Comparison of ENCODE assay signal across 20 cellular contexts in genomic region chr11:25766332-25767015, GRCh38.
DNase-seq lines count a peak whose midpoint lies in the region; TF ChIP-seq lines count a peak whose summit lies in the region.
"Had no signal": no experiment of that assay in that cellular context is flagged by ENCODE, and none has a peak within 500 bp of the region (broad histone marks: within the 10 kb centered on the region; RNA-seq: fewer than 3 reads in every experiment).

No MANE protein-coding gene starts in this region.

- no peaks in the 10 kb centered on the region for H3K4me1 ChIP-seq in MM.1S (ENCODE audit: low read length)

- H3K27me3 Mint-ChIP-seq in activated naive CD4-positive, alpha-beta T cell treated with anti-CD3 and anti-CD28 coated beads, Interleukin-2, amount 10 ng/mL, durations not matched to agents 7 days and 5 days, result no peaks in the 10 kb centered on the region
- no peaks in the 10 kb centered on the region for H3K27me3 Mint-ChIP-seq in activated T-helper 2 cell treated with anti-CD3 and anti-CD28 coated beads, Interferon-gamma antibody, Interleukin-2, Interleukin-4, amounts not matched to agents 10 μg/mL and 5 μg/mL and 100 μg/mL, durations not matched to agents 14 hours and 24 hours and 36 hours (ENCODE audit: low read depth)
- H3K27me3 Mint-ChIP-seq: CD4-positive, CD25-positive, alpha-beta regulatory T cell; T-cell had no signal

- no peaks in the 10 kb centered on the region for H3K79me2 ChIP-seq in MM.1S (ENCODE audit: low read length)

- no peaks in the 10 kb centered on the region for H4K20me1 ChIP-seq in MM.1S (ENCODE audit: insufficient read depth, low read length)

- no peak overlapping the region for H3K4me3 ChIP-seq in MM.1S (ENCODE audit: low read length)
- H3K4me3 ChIP-seq in astrocyte of the spinal cord (ENCODE audit: low read depth, low read length), result no peak overlapping the region

- H3K9me2 ChIP-seq in MM.1S (replicated peaks; ENCODE audit: insufficient read depth, low read length), result no peaks in the 10 kb centered on the region

- peaks cover 1% of the 10 kb centered on the region for H3K9me3 Mint-ChIP-seq in activated naive CD4-positive, alpha-beta T cell treated with anti-CD3 and anti-CD28 coated beads, Interleukin-2, amount 10 ng/mL, durations not matched to agents 7 days and 5 days
- H3K9me3 Mint-ChIP-seq in activated T-helper 2 cell treated with anti-CD3 and anti-CD28 coated beads, Interferon-gamma antibody, Interleukin-2, Interleukin-4, amounts not matched to agents 10 μg/mL and 5 μg/mL and 100 μg/mL, durations not matched to agents 14 hours and 24 hours and 36 hours, result peaks cover 32% of the 10 kb centered on the region

- no peaks in the 10 kb centered on the region for H3K4me1 Mint-ChIP-seq in activated naive CD4-positive, alpha-beta T cell treated with anti-CD3 and anti-CD28 coated beads, Interleukin-2, amount 10 ng/mL, durations not matched to agents 7 days and 5 days
- no peaks in the 10 kb centered on the region for H3K4me1 Mint-ChIP-seq in activated T-helper 2 cell treated with anti-CD3 and anti-CD28 coated beads, Interferon-gamma antibody, Interleukin-2, Interleukin-4, amounts not matched to agents 10 μg/mL and 5 μg/mL and 100 μg/mL, durations not matched to agents 14 hours and 24 hours and 36 hours (ENCODE audit: low read depth)
- H3K4me1 Mint-ChIP-seq: CD4-positive, CD25-positive, alpha-beta regulatory T cell; T-cell had no signal

- no peak overlapping the region for H2AFZ ChIP-seq in MM.1S (ENCODE audit: low read length)

- H3K27ac ChIP-seq in MM.1S (ENCODE audit: low read length), result no peak overlapping the region
- H3K27ac ChIP-seq: HL-60, RWPE1 had no signal

- TF ChIP-seq CTCF in MM.1S (IDR thresholded peaks at IDR 0.05; ENCODE audit: low read length) (no peak), astrocyte of the spinal cord (IDR thresholded peaks at IDR 0.05; ENCODE audit: low read depth, low read length) (no peak)

- CTCF ChIA-PET in activated naive CD4-positive, alpha-beta T cell treated with anti-CD3 and anti-CD28 coated beads, Interleukin-2, amount 10 ng/mL, durations not matched to agents 7 days and 5 days (lab: Charles Lee), result no interaction called here

- intact Hi-C loops in activated T-helper 2 cell treated with anti-CD3 and anti-CD28 coated beads, Interferon-gamma antibody, Interleukin-2, Interleukin-4, amounts not matched to agents 10 μg/mL and 5 μg/mL and 100 μg/mL, durations not matched to agents 14 hours and 24 hours and 36 hours (cut with micrococcal nuclease), result no loop called here

- no peak overlapping the region for H3K4me2 ChIP-seq in MM.1S (ENCODE audit: low read depth, low read length)

- DNase-seq in HCEC 1CT, result peak; percentile 52
- peak; percentile 25 for DNase-seq in MM.1S
- DNase-seq in astrocyte of the spinal cord (ENCODE audit: low read depth, low spot score), result peak; percentile 3
- DNase-seq in kidney tubule cell (ENCODE audit: low spot score), result peak; percentile 18
- no peak for DNase-seq in activated naive CD4-positive, alpha-beta T cell treated with anti-CD3 and anti-CD28 coated beads, Interleukin-2, amount 10 ng/mL, durations not matched to agents 7 days and 5 days
- no peak for DNase-seq in cerebellar cortex (ENCODE audit: low spot score)
- no peak for DNase-seq in activated T-helper 2 cell treated with anti-CD3 and anti-CD28 coated beads, Interferon-gamma antibody, Interleukin-2, Interleukin-4, amounts not matched to agents 10 μg/mL and 5 μg/mL and 100 μg/mL, durations not matched to agents 14 hours and 24 hours and 36 hours (ENCODE audit: low spot score)
- DNase-seq in DMS 273 (lab: John Stamatoyannopoulos, UW; ENCODE audit: unreplicated experiment), result no peak
- DNase-seq: CD4-positive, CD25-positive, alpha-beta regulatory T cell; DMS 273 treated with DMSO at 0.1 percent for 48 hours; H7; HFFc6; IMR-90; NCI-H1417; NCI-H187 treated with DMSO at 0.1 percent for 48 hours; NCI-H69; SIG-M5; T-cell had no signal

- no peaks in the 10 kb centered on the region for H3F3A ChIP-seq in MM.1S (ENCODE audit: insufficient read depth, low read length)

- H3K27me3 ChIP-seq in MM.1S (replicated peaks; ENCODE audit: insufficient read depth, low read length), result no peaks in the 10 kb centered on the region

- no peak overlapping the region for H3K4me3 Mint-ChIP-seq in activated naive CD4-positive, alpha-beta T cell treated with anti-CD3 and anti-CD28 coated beads, Interleukin-2, amount 10 ng/mL, durations not matched to agents 7 days and 5 days
- no peak overlapping the region for H3K4me3 Mint-ChIP-seq in activated T-helper 2 cell treated with anti-CD3 and anti-CD28 coated beads, Interferon-gamma antibody, Interleukin-2, Interleukin-4, amounts not matched to agents 10 μg/mL and 5 μg/mL and 100 μg/mL, durations not matched to agents 14 hours and 24 hours and 36 hours (ENCODE audit: low read depth)
- H3K4me3 Mint-ChIP-seq: CD4-positive, CD25-positive, alpha-beta regulatory T cell; HFFc6; T-cell had no signal

- no peaks in the 10 kb centered on the region for H3K36me3 Mint-ChIP-seq in activated naive CD4-positive, alpha-beta T cell treated with anti-CD3 and anti-CD28 coated beads, Interleukin-2, amount 10 ng/mL, durations not matched to agents 7 days and 5 days
- no peaks in the 10 kb centered on the region for H3K36me3 Mint-ChIP-seq in activated T-helper 2 cell treated with anti-CD3 and anti-CD28 coated beads, Interferon-gamma antibody, Interleukin-2, Interleukin-4, amounts not matched to agents 10 μg/mL and 5 μg/mL and 100 μg/mL, durations not matched to agents 14 hours and 24 hours and 36 hours (ENCODE audit: low read depth)
- H3K36me3 Mint-ChIP-seq: CD4-positive, CD25-positive, alpha-beta regulatory T cell; T-cell had no signal

- no peaks in the 10 kb centered on the region for H3K9me3 ChIP-seq in MM.1S (replicated peaks; ENCODE audit: insufficient read depth, low read length)

- in situ Hi-C loops in astrocyte of the spinal cord (cut with HindIII; ENCODE audit: low sequenced_read_pairs), result no loop called here

- H3K9ac ChIP-seq in MM.1S (ENCODE audit: low read length), result no peak overlapping the region

- no peak overlapping the region for H3K27ac Mint-ChIP-seq in activated naive CD4-positive, alpha-beta T cell treated with anti-CD3 and anti-CD28 coated beads, Interleukin-2, amount 10 ng/mL, durations not matched to agents 7 days and 5 days
- H3K27ac Mint-ChIP-seq in activated T-helper 2 cell treated with anti-CD3 and anti-CD28 coated beads, Interferon-gamma antibody, Interleukin-2, Interleukin-4, amounts not matched to agents 10 μg/mL and 5 μg/mL and 100 μg/mL, durations not matched to agents 14 hours and 24 hours and 36 hours, result no peak overlapping the region
- H3K27ac Mint-ChIP-seq: CD4-positive, CD25-positive, alpha-beta regulatory T cell; HFFc6; T-cell had no signal

- H3K36me3 ChIP-seq in MM.1S (replicated peaks; ENCODE audit: insufficient read depth, low read length), result no peaks in the 10 kb centered on the region

Comparison
In these comparisons a context has a peak if more than half of its experiments do, and no peak if none do; other contexts are left out.
1. DNase-seq: peak in HCEC 1CT (single experiment), MM.1S (single experiment), astrocyte of the spinal cord (single experiment) and kidney tubule cell (single experiment); none in activated naive CD4-positive, alpha-beta T cell treated with anti-CD3 and anti-CD28 coated beads, Interleukin-2, amount 10 ng/mL, durations not matched to agents 7 days and 5 days (single experiment), cerebellar cortex (single experiment), activated T-helper 2 cell treated with anti-CD3 and anti-CD28 coated beads, Interferon-gamma antibody, Interleukin-2, Interleukin-4, amounts not matched to agents 10 μg/mL and 5 μg/mL and 100 μg/mL, durations not matched to agents 14 hours and 24 hours and 36 hours (single experiment) and DMS 273 (single experiment).